Comparison of ENCODE assay signal across 9 cellular contexts in the genomic region with DNA sequence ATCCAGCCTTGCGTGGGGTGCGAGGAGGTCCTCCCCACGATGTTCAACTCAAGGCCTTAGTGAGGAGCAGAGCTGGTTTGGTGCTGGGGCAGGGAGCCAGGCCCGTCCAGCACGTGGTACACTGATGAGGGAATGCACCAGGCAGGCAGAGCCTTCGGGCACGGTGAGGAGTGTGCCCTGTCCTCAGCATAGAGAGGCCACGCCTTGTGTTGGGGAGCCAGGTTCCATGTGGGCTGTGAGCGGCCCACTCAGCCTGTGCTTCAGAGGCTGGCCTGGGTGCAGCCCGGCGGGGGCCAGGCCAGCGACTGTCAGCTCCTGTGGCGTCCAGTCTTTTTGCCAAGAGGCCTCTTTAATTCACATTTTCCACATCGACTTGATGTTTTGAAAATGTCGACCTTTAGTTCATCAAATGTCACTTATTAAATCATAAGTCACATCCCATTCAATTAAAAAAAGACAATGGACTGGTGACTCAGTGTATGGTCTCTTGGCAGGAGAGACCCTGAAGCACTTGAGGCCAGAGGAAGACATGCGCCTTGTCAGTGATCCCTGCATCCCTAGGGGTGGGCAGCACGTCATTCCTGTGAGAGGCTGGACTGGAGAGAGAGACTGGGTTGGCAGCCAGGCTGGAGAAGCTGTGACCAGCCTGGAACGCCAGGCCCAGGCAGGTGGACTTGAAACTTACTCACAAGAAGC. TPM values are rescaled to one million over a fixed set of nuclear protein-coding genes. Genes with fewer than 3 reads are reported as not detected.
DNase-seq lines count a peak whose midpoint lies in the region; ATAC-seq and TF ChIP-seq lines count a peak whose summit lies in the region.
"Had no signal": no experiment of that assay in that cellular context is flagged by ENCODE, and none has a peak within 500 bp of the region (broad histone marks: within the 10 kb centered on the region; RNA-seq: fewer than 3 reads in every experiment).

No MANE protein-coding gene starts in this region.

- no peaks in the 10 kb centered on the region for H3K27me3 Mint-ChIP-seq in nephron (ENCODE audit: low read depth)

- peak overlapping the region; percentile 81 for H3K27ac ChIP-seq in fibroblast of lung (ENCODE audit: insufficient read depth, low read length)
- peak overlapping the region; percentile 97 for H3K27ac ChIP-seq in vagina

- H3K4me1 ChIP-seq in fibroblast of lung (ENCODE audit: control insufficient read depth, extremely low read depth, insufficient read depth, low read length) (peaks cover 57% of the 10 kb centered on the region), vagina (peaks cover 84% of the 10 kb centered on the region)

- intact Hi-C loops in vagina (cut with DNase I): no loop called here

- peaks cover 68% of the 10 kb centered on the region for H3K79me2 ChIP-seq in fibroblast of lung (ENCODE audit: control insufficient read depth, insufficient read depth, low read length)

- peaks cover 19% of the 10 kb centered on the region for H3K4me1 Mint-ChIP-seq in nephron

- no peak overlapping the region for H3K9ac ChIP-seq in fibroblast of lung (ENCODE audit: insufficient read depth, low read length)

- DNase-seq in fibroblast of lung (ENCODE audit: low read depth in 2 of 2) (peak in 1 of 2 donors; percentile 62), vagina (ENCODE audit: extremely low spot score in 2 of 2) (no peak), NCI-H1694 treated with DMSO at 0.1 percent for 48 hours (lab: John Stamatoyannopoulos, UW) (no peak), NOMO-1 treated with dmso at 0.1 percent for 144 hours (lab: John Stamatoyannopoulos, UW; ENCODE audit: unreplicated experiment) (no peak)
- DNase-seq: activated CD4-positive, CD25-positive, alpha-beta regulatory T cell treated with anti-CD3 and anti-CD28 coated beads, Interleukin-2, amount 50 U/mL, for 72 hours; stimulated activated naive CD4-positive, alpha-beta T cell had no signal

- TF ChIP-seq POLR2A in vagina (IDR thresholded peaks at IDR 0.05): no peak

- H3K4me3 ChIP-seq in fibroblast of lung (replicated peaks in 1 of 4; ENCODE audit: control extremely low read depth in 1 of 4, insufficient read depth in 1 of 4, low read depth in 3 of 4, low read length in 4 of 4): no peak overlapping the region
- peak overlapping the region in 1 of 2 donors; percentile 1 for H3K4me3 ChIP-seq in vagina

- H2AFZ ChIP-seq in fibroblast of lung (ENCODE audit: low read length): no peak overlapping the region

- H3K36me3 ChIP-seq in fibroblast of lung (ENCODE audit: control insufficient read depth, insufficient read depth, low read length) (peaks cover 2% of the 10 kb centered on the region), vagina (no peaks in the 10 kb centered on the region)

- no peak for TF ChIP-seq CTCF in fibroblast of lung (conservative IDR thresholded peaks at IDR 0.05 in 1 of 2, IDR thresholded peaks at IDR 0.05 in 1 of 2; ENCODE audit: low read depth in 1 of 2, low read length in 2 of 2)
- TF ChIP-seq CTCF in nephron (IDR thresholded peaks at IDR 0.05; ENCODE audit: unreplicated experiment in 3 of 3): no peak
- TF ChIP-seq CTCF in vagina (IDR thresholded peaks at IDR 0.05): no peak

- H3K27me3 ChIP-seq in fibroblast of lung (ENCODE audit: control insufficient read depth, insufficient read depth, low read length) (no peaks in the 10 kb centered on the region), vagina (no peaks in the 10 kb centered on the region)

- no peaks in the 10 kb centered on the region for H3K9me3 Mint-ChIP-seq in nephron

- peak overlapping the region in 2 of 3 experiments; percentile 21 to 52 for H3K27ac Mint-ChIP-seq in nephron

- ATAC-seq in SK-N-SH treated with all-trans-retinoic acid at 6 μM for 48 hours: peak; percentile 84
- ATAC-seq in GM18861 (IDR thresholded peaks at IDR 0.05; ENCODE audit: unreplicated experiment): no peak

- H4K20me1 ChIP-seq in fibroblast of lung (ENCODE audit: control insufficient read depth, extremely low read depth, insufficient read depth, low read length): no peaks in the 10 kb centered on the region

- no peak overlapping the region for H3K4me3 Mint-ChIP-seq in nephron

- H3K9me3 ChIP-seq in fibroblast of lung (ENCODE audit: control insufficient read depth, insufficient read depth, low read depth, low read length) (no peaks in the 10 kb centered on the region), vagina (no peaks in the 10 kb centered on the region)

- H3K4me2 ChIP-seq in fibroblast of lung (ENCODE audit: extremely low read depth, insufficient read depth, low read length): peak overlapping the region; percentile 18

- H3K36me3 Mint-ChIP-seq in nephron (ENCODE audit: low read depth): peaks cover 5% of the 10 kb centered on the region

TF ChIP-seq in SK-N-SH treated with all-trans-retinoic acid at 6 μM for 48 hours, 23 proteins besides CTCF, POLR2A, EP300 and RAD21 (continues in another document):
- TF ChIP-seq SNAI2 (CRISPR knock-in tag; IDR thresholded peaks at IDR 0.05) (no peak), OSR1 (CRISPR knock-in tag; IDR thresholded peaks at IDR 0.05) (no peak), CSDC2 (CRISPR knock-in tag; IDR thresholded peaks at IDR 0.05) (no peak), ZNF565 (CRISPR knock-in tag; conservative IDR thresholded peaks at IDR 0.05; ENCODE audit: low read depth) (no peak), ZNF8 (CRISPR knock-in tag; IDR thresholded peaks at IDR 0.05) (no peak), GLIS3 (CRISPR knock-in tag; IDR thresholded peaks at IDR 0.05) (no peak), TCF4 (CRISPR knock-in tag; IDR thresholded peaks at IDR 0.05; ENCODE audit: borderline replicate concordance) (no peak), TOX (CRISPR knock-in tag; IDR thresholded peaks at IDR 0.05; ENCODE audit: borderline replicate concordance) (no peak), ZNF70 (CRISPR knock-in tag; IDR thresholded peaks at IDR 0.05) (no peak), RARB (CRISPR knock-in tag; IDR thresholded peaks at IDR 0.05) (no peak), ISL1 (CRISPR knock-in tag; IDR thresholded peaks at IDR 0.05) (peak; percentile 91), ZFP3 (CRISPR knock-in tag; IDR thresholded peaks at IDR 0.05) (peak; percentile 77), ARNTL (CRISPR knock-in tag; IDR thresholded peaks at IDR 0.05; ENCODE audit: borderline replicate concordance, low read depth) (no peak), PPARA (CRISPR knock-in tag; IDR thresholded peaks at IDR 0.05; ENCODE audit: borderline replicate concordance) (no peak), ZFP30 (CRISPR knock-in tag; IDR thresholded peaks at IDR 0.05) (no peak)
- TF ChIP-seq, protein P1, sequence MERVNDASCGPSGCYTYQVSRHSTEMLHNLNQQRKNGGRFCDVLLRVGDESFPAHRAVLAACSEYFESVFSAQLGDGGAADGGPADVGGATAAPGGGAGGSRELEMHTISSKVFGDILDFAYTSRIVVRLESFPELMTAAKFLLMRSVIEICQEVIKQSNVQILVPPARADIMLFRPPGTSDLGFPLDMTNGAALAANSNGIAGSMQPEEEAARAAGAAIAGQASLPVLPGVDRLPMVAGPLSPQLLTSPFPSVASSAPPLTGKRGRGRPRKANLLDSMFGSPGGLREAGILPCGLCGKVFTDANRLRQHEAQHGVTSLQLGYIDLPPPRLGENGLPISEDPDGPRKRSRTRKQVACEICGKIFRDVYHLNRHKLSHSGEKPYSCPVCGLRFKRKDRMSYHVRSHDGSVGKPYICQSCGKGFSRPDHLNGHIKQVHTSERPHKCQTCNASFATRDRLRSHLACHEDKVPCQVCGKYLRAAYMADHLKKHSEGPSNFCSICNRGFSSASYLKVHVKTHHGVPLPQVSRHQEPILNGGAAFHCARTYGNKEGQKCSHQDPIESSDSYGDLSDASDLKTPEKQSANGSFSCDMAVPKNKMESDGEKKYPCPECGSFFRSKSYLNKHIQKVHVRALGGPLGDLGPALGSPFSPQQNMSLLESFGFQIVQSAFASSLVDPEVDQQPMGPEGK (CRISPR knock-in tag; IDR thresholded peaks at IDR 0.05; ENCODE audit: borderline replicate concordance): no peak
- TF ChIP-seq, protein P2, sequence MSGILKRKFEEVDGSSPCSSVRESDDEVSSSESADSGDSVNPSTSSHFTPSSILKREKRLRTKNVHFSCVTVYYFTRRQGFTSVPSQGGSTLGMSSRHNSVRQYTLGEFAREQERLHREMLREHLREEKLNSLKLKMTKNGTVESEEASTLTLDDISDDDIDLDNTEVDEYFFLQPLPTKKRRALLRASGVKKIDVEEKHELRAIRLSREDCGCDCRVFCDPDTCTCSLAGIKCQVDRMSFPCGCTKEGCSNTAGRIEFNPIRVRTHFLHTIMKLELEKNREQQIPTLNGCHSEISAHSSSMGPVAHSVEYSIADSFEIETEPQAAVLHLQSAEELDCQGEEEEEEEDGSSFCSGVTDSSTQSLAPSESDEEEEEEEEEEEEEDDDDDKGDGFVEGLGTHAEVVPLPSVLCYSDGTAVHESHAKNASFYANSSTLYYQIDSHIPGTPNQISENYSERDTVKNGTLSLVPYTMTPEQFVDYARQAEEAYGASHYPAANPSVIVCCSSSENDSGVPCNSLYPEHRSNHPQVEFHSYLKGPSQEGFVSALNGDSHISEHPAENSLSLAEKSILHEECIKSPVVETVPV (CRISPR knock-in tag; IDR thresholded peaks at IDR 0.05): no peak
- TF ChIP-seq, protein P3, sequence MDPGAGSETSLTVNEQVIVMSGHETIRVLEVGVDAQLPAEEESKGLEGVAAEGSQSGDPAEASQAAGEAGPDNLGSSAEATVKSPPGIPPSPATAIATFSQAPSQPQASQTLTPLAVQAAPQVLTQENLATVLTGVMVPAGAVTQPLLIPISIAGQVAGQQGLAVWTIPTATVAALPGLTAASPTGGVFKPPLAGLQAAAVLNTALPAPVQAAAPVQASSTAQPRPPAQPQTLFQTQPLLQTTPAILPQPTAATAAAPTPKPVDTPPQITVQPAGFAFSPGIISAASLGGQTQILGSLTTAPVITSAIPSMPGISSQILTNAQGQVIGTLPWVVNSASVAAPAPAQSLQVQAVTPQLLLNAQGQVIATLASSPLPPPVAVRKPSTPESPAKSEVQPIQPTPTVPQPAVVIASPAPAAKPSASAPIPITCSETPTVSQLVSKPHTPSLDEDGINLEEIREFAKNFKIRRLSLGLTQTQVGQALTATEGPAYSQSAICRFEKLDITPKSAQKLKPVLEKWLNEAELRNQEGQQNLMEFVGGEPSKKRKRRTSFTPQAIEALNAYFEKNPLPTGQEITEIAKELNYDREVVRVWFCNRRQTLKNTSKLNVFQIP (CRISPR knock-in tag; IDR thresholded peaks at IDR 0.05; ENCODE audit: borderline replicate concordance, low read depth): no peak

RNA-seq across cellular contexts. Expression of a gene that starts 21.7 kb away (rescaled TPM):
- 70.9 and 113 TPM in 2 replicates for total RNA-seq in fibroblast of lung
- 168 and 171 TPM in 2 replicates for polyA plus RNA-seq in fibroblast of lung
- 173 and 195 TPM in 2 replicates for polyA plus RNA-seq in fibroblast of lung (2012)
- 269 and 362 TPM in 2 replicates for polyA minus RNA-seq in fibroblast of lung (ENCODE audit: low replicate concordance)
- 97.2 TPM for total RNA-seq in vagina
